ENCODE assay signal across 9 cellular contexts in the genomic region with DNA sequence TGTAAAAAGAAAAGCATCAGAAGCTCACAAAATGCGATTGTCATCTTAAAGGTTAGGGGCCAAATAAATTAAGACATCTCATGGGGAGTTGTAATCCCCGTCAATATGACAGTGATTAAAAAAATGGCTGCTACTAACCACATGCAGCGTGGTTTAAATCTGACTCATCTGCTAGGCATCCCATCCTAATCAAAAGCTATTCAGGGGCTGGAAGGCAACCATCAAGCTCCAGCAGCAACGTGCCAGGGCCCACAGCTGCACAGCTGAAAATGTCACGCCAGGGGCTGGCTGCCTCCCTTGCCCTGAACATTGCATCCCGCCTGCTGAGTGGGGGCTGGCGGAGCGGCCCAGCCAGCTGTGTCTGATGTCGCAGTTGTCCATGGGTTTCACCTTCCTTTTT.
DNase-seq lines count a peak whose midpoint lies in the region; ATAC-seq and TF ChIP-seq lines count a peak whose summit lies in the region.
"Had no signal": no experiment of that assay in that cellular context is flagged by ENCODE, and none has a peak within 500 bp of the region (broad histone marks: within the 10 kb centered on the region; RNA-seq: fewer than 3 reads in every experiment).

No MANE protein-coding gene starts in this region.

- WGBS in heart left ventricle, 4 donors = 46 to 60% (median 53%) methylated on average over 9 of the region's 9 CpGs

- no peak overlapping the region for H3K27ac Mint-ChIP-seq in WTC11
- H3K27ac Mint-ChIP-seq in activated T-cell treated with anti-CD3 and anti-CD28 coated beads, Interleukin-2, amount 50 U/mL, for 72 hours = no peak overlapping the region

- H3K9me3 ChIP-seq in heart left ventricle = peaks cover 0 to 6% (median 0%) of the 10 kb centered on the region in 12 donors

- H3K27me3 Mint-ChIP-seq in WTC11 (ENCODE audit: low read depth) = no peaks in the 10 kb centered on the region
- H3K27me3 Mint-ChIP-seq in activated T-cell treated with anti-CD3 and anti-CD28 coated beads, Interleukin-2, amount 50 U/mL, for 72 hours (ENCODE audit: low read depth) = peaks cover 42% of the 10 kb centered on the region

- ATAC-seq in WTC11 (peak; percentile 39), heart left ventricle (peak; percentile 93 to 99 (median 98)), HG03039 (IDR thresholded peaks at IDR 0.05; ENCODE audit: unreplicated experiment) (no peak), GM21786 (IDR thresholded peaks at IDR 0.05; ENCODE audit: unreplicated experiment) (no peak)
- ATAC-seq in activated T-cell treated with anti-CD3 and anti-CD28 coated beads, Interleukin-2, amount 50 U/mL, for 72 hours (replicated peaks in 1 of 2) = no peak

- TF ChIP-seq CTCF in WTC11 (IDR thresholded peaks at IDR 0.05) (no peak), heart left ventricle (IDR thresholded peaks at IDR 0.05) (no peak)

- H3K27ac ChIP-seq in heart left ventricle = peak overlapping the region in 4 of 12 donors; percentile 19 to 59 (median 49)

- CTCF ChIA-PET in WTC11 (lab: Charles Lee) = interaction anchor here (0.6 to 1.3 kb wide), 4 partner anchors 11 to 67 kb away, joined by 3 to 7 read pairs (median 4); no protein-coding TSS in a partner anchor

- H3K9me3 Mint-ChIP-seq in WTC11 = peaks cover 38% of the 10 kb centered on the region
- H3K9me3 Mint-ChIP-seq in activated T-cell treated with anti-CD3 and anti-CD28 coated beads, Interleukin-2, amount 50 U/mL, for 72 hours = peaks cover 0 to 3% of the 10 kb centered on the region in 2 donors

- peaks cover 0 to 12% (median 2%) of the 10 kb centered on the region in 12 donors for H3K4me1 ChIP-seq in heart left ventricle

- no peak for TF ChIP-seq POLR2A in heart left ventricle (IDR thresholded peaks at IDR 0.05)

- peaks cover 20% of the 10 kb centered on the region for H3K4me1 Mint-ChIP-seq in WTC11
- no peaks in the 10 kb centered on the region for H3K4me1 Mint-ChIP-seq in activated T-cell treated with anti-CD3 and anti-CD28 coated beads, Interleukin-2, amount 50 U/mL, for 72 hours (ENCODE audit: low read depth)

- no peak overlapping the region for H3K4me3 Mint-ChIP-seq in WTC11
- no peak overlapping the region for H3K4me3 Mint-ChIP-seq in activated T-cell treated with anti-CD3 and anti-CD28 coated beads, Interleukin-2, amount 50 U/mL, for 72 hours

- DNase-seq in GM04504 (ENCODE audit: low read depth) = peak; percentile 93
- DNase-seq in WTC11 (ENCODE audit: low spot score) = no peak
- DNase-seq in heart left ventricle = peak; percentile 66 to 83 (median 81)
- DNase-seq in posterior vena cava (ENCODE audit: low spot score) = peak; percentile 90
- DNase-seq in NCI-H748 treated with DMSO at 0.1 percent for 48 hours (lab: John Stamatoyannopoulos, UW) = no peak
- DNase-seq in activated T-cell treated with anti-CD3 and anti-CD28 coated beads, Interleukin-2, amount 50 U/mL, for 72 hours = no peak
- DNase-seq: stimulated activated CD8-positive, alpha-beta memory T cell treated with anti-CD3 and anti-CD28 coated beads, Interleukin-4, amount 100 ng/mL, for 48 hours had no signal

- intact Hi-C loops in heart left ventricle (cut with DNase I) = loop anchor here in 1 of 10 donors (2.0 kb wide), 1 partner anchor 54 kb away; no protein-coding TSS in a partner anchor
- intact Hi-C loops in posterior vena cava (cut with DNase I) = no loop called here

- POLR2A ChIA-PET in WTC11 (lab: Charles Lee) = interaction anchor here (0.6 kb wide), 1 partner anchor 10 kb away, joined by 3 read pairs; no protein-coding TSS in a partner anchor

- no peaks in the 10 kb centered on the region for H3K36me3 ChIP-seq in heart left ventricle

- no peaks in the 10 kb centered on the region for H3K27me3 ChIP-seq in heart left ventricle

- peaks cover 8% of the 10 kb centered on the region; the same call in 1 of the 2 replicates for H3K36me3 Mint-ChIP-seq in WTC11
- peaks cover 2 to 5% of the 10 kb centered on the region in 2 donors for H3K36me3 Mint-ChIP-seq in activated T-cell treated with anti-CD3 and anti-CD28 coated beads, Interleukin-2, amount 50 U/mL, for 72 hours (ENCODE audit: insufficient read depth in 2 of 2)

- H3K4me3 ChIP-seq in heart left ventricle = no peak overlapping the region

TF ChIP-seq in WTC11, 78 proteins besides CTCF, POLR2A, EP300 and RAD21:
- TF ChIP-seq ATF1 (CRISPR knock-in tag; IDR thresholded peaks at IDR 0.05) = no peak
- TF ChIP-seq ESRRA (CRISPR knock-in tag; IDR thresholded peaks at IDR 0.05; ENCODE audit: borderline replicate concordance) = no peak
- TF ChIP-seq, protein P1, sequence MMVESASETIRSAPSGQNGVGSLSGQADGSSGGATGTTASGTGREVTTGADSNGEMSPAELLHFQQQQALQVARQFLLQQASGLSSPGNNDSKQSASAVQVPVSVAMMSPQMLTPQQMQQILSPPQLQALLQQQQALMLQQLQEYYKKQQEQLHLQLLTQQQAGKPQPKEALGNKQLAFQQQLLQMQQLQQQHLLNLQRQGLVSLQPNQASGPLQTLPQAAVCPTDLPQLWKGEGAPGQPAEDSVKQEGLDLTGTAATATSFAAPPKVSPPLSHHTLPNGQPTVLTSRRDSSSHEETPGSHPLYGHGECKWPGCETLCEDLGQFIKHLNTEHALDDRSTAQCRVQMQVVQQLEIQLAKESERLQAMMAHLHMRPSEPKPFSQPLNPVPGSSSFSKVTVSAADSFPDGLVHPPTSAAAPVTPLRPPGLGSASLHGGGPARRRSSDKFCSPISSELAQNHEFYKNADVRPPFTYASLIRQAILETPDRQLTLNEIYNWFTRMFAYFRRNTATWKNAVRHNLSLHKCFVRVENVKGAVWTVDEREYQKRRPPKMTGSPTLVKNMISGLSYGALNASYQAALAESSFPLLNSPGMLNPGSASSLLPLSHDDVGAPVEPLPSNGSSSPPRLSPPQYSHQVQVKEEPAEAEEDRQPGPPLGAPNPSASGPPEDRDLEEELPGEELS (CRISPR knock-in tag; IDR thresholded peaks at IDR 0.05) = no peak
- TF ChIP-seq PREB (CRISPR knock-in tag; IDR thresholded peaks at IDR 0.05; ENCODE audit: borderline replicate concordance) = no peak
- TF ChIP-seq NR3C1 (CRISPR knock-in tag; conservative IDR thresholded peaks at IDR 0.05; ENCODE audit: low read depth) = no peak
- TF ChIP-seq RORB (CRISPR knock-in tag; IDR thresholded peaks at IDR 0.05) = no peak
- no peak for TF ChIP-seq SMAD4 (CRISPR knock-in tag; IDR thresholded peaks at IDR 0.05)
- TF ChIP-seq NR1H2 (CRISPR knock-in tag; IDR thresholded peaks at IDR 0.05) = no peak
- TF ChIP-seq TP53 (CRISPR knock-in tag; IDR thresholded peaks at IDR 0.05) = no peak
- TF ChIP-seq, protein P2, sequence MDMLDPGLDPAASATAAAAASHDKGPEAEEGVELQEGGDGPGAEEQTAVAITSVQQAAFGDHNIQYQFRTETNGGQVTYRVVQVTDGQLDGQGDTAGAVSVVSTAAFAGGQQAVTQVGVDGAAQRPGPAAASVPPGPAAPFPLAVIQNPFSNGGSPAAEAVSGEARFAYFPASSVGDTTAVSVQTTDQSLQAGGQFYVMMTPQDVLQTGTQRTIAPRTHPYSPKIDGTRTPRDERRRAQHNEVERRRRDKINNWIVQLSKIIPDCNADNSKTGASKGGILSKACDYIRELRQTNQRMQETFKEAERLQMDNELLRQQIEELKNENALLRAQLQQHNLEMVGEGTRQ (CRISPR knock-in tag; IDR thresholded peaks at IDR 0.05) = no peak
- TF ChIP-seq MXD4 (CRISPR knock-in tag; IDR thresholded peaks at IDR 0.05; ENCODE audit: borderline replicate concordance) = no peak

Comparison
In these comparisons a context has a peak if more than half of its experiments do, and no peak if none do; other contexts are left out.
1. DNase-seq: peak in GM04504 (single experiment), heart left ventricle (5 of 5) and posterior vena cava (single experiment); none in WTC11 (single experiment), NCI-H748 treated with DMSO at 0.1 percent for 48 hours (single experiment) and activated T-cell treated with anti-CD3 and anti-CD28 coated beads, Interleukin-2, amount 50 U/mL, for 72 hours (0 of 2).
2. ATAC-seq: peak in WTC11 (single experiment) and heart left ventricle (4 of 4); none in HG03039 (single experiment), GM21786 (single experiment) and activated T-cell treated with anti-CD3 and anti-CD28 coated beads, Interleukin-2, amount 50 U/mL, for 72 hours (0 of 2).